ENCODE assay signal across 8 cellular contexts in genomic region chr16:87464691-87465300, GRCh38. TPM values are rescaled to one million over a fixed set of nuclear protein-coding genes. Genes with fewer than 3 reads are reported as not detected.
DNase-seq lines count a peak whose midpoint lies in the region; ATAC-seq and TF ChIP-seq lines count a peak whose summit lies in the region.

No MANE protein-coding gene starts in this region.

- no peaks in the 10 kb centered on the region for H3K27me3 ChIP-seq in MG63
- no peaks in the 10 kb centered on the region for H3K27me3 ChIP-seq in fibroblast of lung (ENCODE audit: control insufficient read depth, insufficient read depth, low read length)
- H3K27me3 ChIP-seq in neural progenitor cell = no peaks in the 10 kb centered on the region

- H3K36me3 ChIP-seq in MG63 (no peaks in the 10 kb centered on the region), fibroblast of lung (ENCODE audit: control insufficient read depth, insufficient read depth, low read length) (no peaks in the 10 kb centered on the region), neural progenitor cell (no peaks in the 10 kb centered on the region)

- H3K4me2 ChIP-seq in fibroblast of lung (ENCODE audit: extremely low read depth, insufficient read depth, low read length) (peak overlapping the region; percentile 98), neural progenitor cell (no peak overlapping the region)

- H3K36me3 Mint-ChIP-seq in neural progenitor cell = peaks cover 2% of the 10 kb centered on the region

- peak overlapping the region; percentile 89 for H3K27ac Mint-ChIP-seq in neural progenitor cell

- H3K27me3 Mint-ChIP-seq in neural progenitor cell (ENCODE audit: insufficient read depth, low read depth) = peaks cover 5% of the 10 kb centered on the region

- H3K27ac ChIP-seq in fibroblast of lung (ENCODE audit: insufficient read depth, low read length) (peak overlapping the region; percentile 99), neural progenitor cell (no peak overlapping the region)

- no peak for ATAC-seq in HG02970 (IDR thresholded peaks at IDR 0.05; ENCODE audit: low FRiP score, unreplicated experiment)

- TF ChIP-seq CTCF in fibroblast of lung (conservative IDR thresholded peaks at IDR 0.05 in 1 of 2, IDR thresholded peaks at IDR 0.05 in 1 of 2; ENCODE audit: low read depth in 1 of 2, low read length in 2 of 2) = no peak
- no peak for TF ChIP-seq CTCF in neural progenitor cell (IDR thresholded peaks at IDR 0.05)

- H3K9ac ChIP-seq in fibroblast of lung (ENCODE audit: insufficient read depth, low read length) = peak overlapping the region; percentile 80
- H3K9ac ChIP-seq in neural progenitor cell = no peak overlapping the region

- peaks cover 51% of the 10 kb centered on the region for H3K79me2 ChIP-seq in fibroblast of lung (ENCODE audit: control insufficient read depth, insufficient read depth, low read length)
- H3K79me2 ChIP-seq in neural progenitor cell (ENCODE audit: low read depth) = peaks cover 73% of the 10 kb centered on the region

- peaks cover 20% of the 10 kb centered on the region for H3F3A ChIP-seq in neural progenitor cell (ENCODE audit: low read depth)

- peaks cover 51% of the 10 kb centered on the region for H3K4me1 Mint-ChIP-seq in neural progenitor cell

- H2AFZ ChIP-seq in fibroblast of lung (ENCODE audit: low read length) (no peak overlapping the region), neural progenitor cell (replicated peaks) (no peak overlapping the region)

- DNase-seq in Daoy (ENCODE audit: low read depth) (peak; percentile 88), MG63 (peak; percentile 83), fibroblast of lung (ENCODE audit: low read depth in 2 of 2) (peak; percentile 92 to 98), neural progenitor cell (ENCODE audit: low spot score) (no peak), ureter (ENCODE audit: low spot score) (peak; percentile 78), cerebellar nuclear complex (lab: John Stamatoyannopoulos, UW) (no peak)
- DNase-seq in activated CD8-positive, alpha-beta memory T cell treated with anti-CD3 and anti-CD28 coated beads, Interleukin-2, amount 50 U/mL, for 48 hours = peak; percentile 63

- H4K20me1 ChIP-seq in fibroblast of lung (ENCODE audit: control insufficient read depth, extremely low read depth, insufficient read depth, low read length) (no peaks in the 10 kb centered on the region), neural progenitor cell (ENCODE audit: low read depth) (peaks cover 84% of the 10 kb centered on the region)

- H3K9me3 ChIP-seq in MG63 = no peaks in the 10 kb centered on the region
- H3K9me3 ChIP-seq in fibroblast of lung (ENCODE audit: control insufficient read depth, insufficient read depth, low read depth, low read length) = no peaks in the 10 kb centered on the region
- H3K9me3 ChIP-seq in neural progenitor cell (ENCODE audit: low read depth) = no peaks in the 10 kb centered on the region

- peak overlapping the region; percentile 48 for H3K4me3 Mint-ChIP-seq in neural progenitor cell

- H3K9me3 Mint-ChIP-seq in neural progenitor cell = no peaks in the 10 kb centered on the region

- H3K4me1 ChIP-seq in fibroblast of lung (ENCODE audit: control insufficient read depth, extremely low read depth, insufficient read depth, low read length) = peaks cover 38% of the 10 kb centered on the region
- peaks cover 24% of the 10 kb centered on the region for H3K4me1 ChIP-seq in neural progenitor cell

- H3K4me3 ChIP-seq in MG63 (no peak overlapping the region; the same call in 1 of the 2 replicates), fibroblast of lung (replicated peaks in 1 of 4; ENCODE audit: control extremely low read depth in 1 of 4, insufficient read depth in 1 of 4, low read depth in 3 of 4, low read length in 4 of 4) (peak overlapping the region; percentile 2 to 50 (median 35)), neural progenitor cell (no peak overlapping the region)

RNA-seq across cellular contexts. Expression of gene ZCCHC14, which starts 28.0 kb away (rescaled TPM):
- 3.0 and 4.2 TPM in 2 replicates for total RNA-seq in Daoy (2014; rRNA removed; shearing (Covaris generic))
- total RNA-seq in MG63 (2014; rRNA removed; shearing (Covaris generic); ENCODE audit: low replicate concordance) = 2.6 and 3.0 TPM in 2 replicates
- total RNA-seq in fibroblast of lung (15.4 and 16.3 TPM in 2 replicates), neural progenitor cell (ENCODE audit: low replicate concordance) (10.3 and 11.7 TPM in 2 replicates), ureter (27.2 TPM)
- 6.4 and 8.6 TPM in 2 replicates for polyA plus RNA-seq in fibroblast of lung
- polyA plus RNA-seq in fibroblast of lung (2012) = 12.6 and 13.5 TPM in 2 replicates
- 19.5 and 24.6 TPM in 2 replicates for polyA minus RNA-seq in fibroblast of lung (ENCODE audit: low replicate concordance)

Comparison
In these comparisons a context has a peak if more than half of its experiments do, and no peak if none do; other contexts are left out.
1. DNase-seq: peak in Daoy (single experiment), MG63 (single experiment), activated CD8-positive, alpha-beta memory T cell treated with anti-CD3 and anti-CD28 coated beads, Interleukin-2, amount 50 U/mL, for 48 hours (single experiment), fibroblast of lung (2 of 2) and ureter (single experiment); none in neural progenitor cell (single experiment) and cerebellar nuclear complex (0 of 2).
2. H3K4me3 ChIP-seq: peak in fibroblast of lung (4 of 4); none in MG63 (single experiment) and neural progenitor cell (single experiment).